In genomic region chr6:134173936-134174789, GRCh38 we compare ENCODE assay signal across 8 cellular contexts.
DNase-seq lines count a peak whose midpoint lies in the region; ATAC-seq lines count a peak whose summit lies in the region.

No MANE protein-coding gene starts in this region.

- H3K4me1 Mint-ChIP-seq in central memory CD8-positive, alpha-beta T cell: peaks cover 33% of the 10 kb centered on the region

- peak; percentile 24 for ATAC-seq in HG03097 (IDR thresholded peaks at IDR 0.05; ENCODE audit: low FRiP score, unreplicated experiment)
- ATAC-seq in central memory CD8-positive, alpha-beta T cell (replicated peaks; ENCODE audit: extremely low read depth, poor library complexity, severe bottlenecking): peak; percentile 33
- ATAC-seq in GM21576 (IDR thresholded peaks at IDR 0.05; ENCODE audit: unreplicated experiment): no peak

- H3K9me3 Mint-ChIP-seq in central memory CD8-positive, alpha-beta T cell: no peaks in the 10 kb centered on the region

- peak overlapping the region; percentile 87 for H3K4me3 Mint-ChIP-seq in central memory CD8-positive, alpha-beta T cell

- H3K27me3 Mint-ChIP-seq in central memory CD8-positive, alpha-beta T cell: no peaks in the 10 kb centered on the region

- H3K36me3 Mint-ChIP-seq in central memory CD8-positive, alpha-beta T cell (ENCODE audit: insufficient read depth): peaks cover 25% of the 10 kb centered on the region

- H3K27ac Mint-ChIP-seq in central memory CD8-positive, alpha-beta T cell (ENCODE audit: low read depth): peak overlapping the region; percentile 88

- peak; percentile 65 for DNase-seq in DMS114 treated with DMSO at 0.1 percent for 48 hours (lab: John Stamatoyannopoulos, UW; ENCODE audit: unreplicated experiment)
- peak; percentile 62 for DNase-seq in NCI-H226
- DNase-seq in activated CD4-positive, CD25-positive, alpha-beta regulatory T cell treated with anti-CD3 and anti-CD28 coated beads, Interleukin-2, amount 50 U/mL, for 16 hours (ENCODE audit: low read depth, low spot score): peak; percentile 86
- DNase-seq in central memory CD8-positive, alpha-beta T cell (ENCODE audit: low spot score in 2 of 2): peak; percentile 73 to 88
- peak; percentile 87 for DNase-seq in islet precursor cell
- peak; percentile 90 for DNase-seq in stimulated activated CD4-positive, alpha-beta T cell treated with anti-CD3 and anti-CD28 coated beads, Interleukin-12 subunit alpha, Interleukin-12 subunit beta, amount 100 ng/mL, for 4 hours
